In the genomic region with DNA sequence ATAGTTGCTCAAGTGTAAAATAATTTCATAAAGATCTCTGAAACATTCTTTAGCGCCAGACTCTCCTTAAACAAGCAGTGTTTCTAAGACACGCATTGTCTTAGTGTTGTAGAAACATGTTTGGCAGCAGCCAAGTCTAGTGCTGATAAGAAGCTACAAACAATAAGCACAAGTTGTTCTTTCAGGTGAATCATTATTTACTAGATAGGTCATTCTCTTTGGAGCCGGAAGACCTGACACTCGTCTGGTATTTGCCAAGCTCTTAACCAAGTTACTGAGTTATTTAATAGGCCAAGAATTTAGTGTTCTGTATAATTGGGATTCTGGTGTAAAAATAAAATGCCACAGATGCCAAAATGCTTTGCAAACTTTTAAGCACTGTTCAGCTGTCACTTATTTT, we compare ENCODE assay signal across 12 cellular contexts.
A peak's percentile ranks its signal among the peaks of the same experiment; 100 is the strongest.
DNase-seq lines count a peak whose midpoint lies in the region; ATAC-seq and TF ChIP-seq lines count a peak whose summit lies in the region.
"Had no signal": no experiment of that assay in that cellular context is flagged by ENCODE, and none has a peak within 500 bp of the region (broad histone marks: within the 10 kb centered on the region; RNA-seq: fewer than 3 reads in every experiment).

No MANE protein-coding gene starts in this region.

- H3K4me1 ChIP-seq in right lobe of liver = peaks cover 0 to 7% (median 0%) of the 10 kb centered on the region in 4 donors

- H3K27me3 ChIP-seq in right lobe of liver = no peaks in the 10 kb centered on the region

- peak overlapping the region; percentile 70 for H3K27ac ChIP-seq in 22Rv1
- H3K27ac ChIP-seq in right lobe of liver = no peak overlapping the region

- no peaks in the 10 kb centered on the region for H3K9me3 ChIP-seq in right lobe of liver

- H3K36me3 Mint-ChIP-seq in natural killer cell = no peaks in the 10 kb centered on the region

- DNase-seq in HuH-7 (ENCODE audit: low spot score) (peak; percentile 6), astrocyte of the spinal cord (ENCODE audit: low read depth, low spot score) (peak; percentile 26), right lobe of liver (no peak), NK-92 (lab: John Stamatoyannopoulos, UW; ENCODE audit: unreplicated experiment) (no peak), natural killer cell (no peak), NCI-H748 treated with DMSO at 0.1 percent for 48 hours (lab: John Stamatoyannopoulos, UW) (no peak)
- DNase-seq: AML-193; H9; stimulated activated CD8-positive, alpha-beta memory T cell treated with anti-CD3 and anti-CD28 coated beads, Interleukin-4, amount 100 ng/mL, for 48 hours had no signal

- in situ Hi-C loops in astrocyte of the spinal cord (cut with HindIII; ENCODE audit: low sequenced_read_pairs) = no loop called here

- ATAC-seq in right lobe of liver = peak; percentile 42 to 93 (median 53)
- no peak for ATAC-seq in natural killer cell
- no peak for ATAC-seq in GM19328 (IDR thresholded peaks at IDR 0.05; ENCODE audit: unreplicated experiment)

- no peaks in the 10 kb centered on the region for H3K27me3 Mint-ChIP-seq in natural killer cell (ENCODE audit: low read depth in 2 of 2)

- H3K27ac Mint-ChIP-seq in natural killer cell = no peak overlapping the region
- H3K27ac Mint-ChIP-seq: H9; T-helper 1 cell treated with Interleukin-12 subunit alpha and Interleukin-12 subunit beta and Interleukin-4 antibody, amounts not matched to agents 30 μg/mL and 1 μg/mL, for 36 hours had no signal

- TF ChIP-seq CTCF in 22Rv1 (IDR thresholded peaks at IDR 0.05) = no peak
- TF ChIP-seq CTCF in astrocyte of the spinal cord (IDR thresholded peaks at IDR 0.05; ENCODE audit: low read depth, low read length) = no peak
- TF ChIP-seq CTCF in right lobe of liver (IDR thresholded peaks at IDR 0.05) = no peak
- TF ChIP-seq CTCF in natural killer cell (IDR thresholded peaks at IDR 0.05) = no peak

- no peak for TF ChIP-seq POLR2A in right lobe of liver (IDR thresholded peaks at IDR 0.05)

- H3K9me3 Mint-ChIP-seq in natural killer cell = peaks cover 12 to 22% of the 10 kb centered on the region in 2 donors
- H3K9me3 Mint-ChIP-seq: T-helper 1 cell treated with Interleukin-12 subunit alpha and Interleukin-12 subunit beta and Interleukin-4 antibody, amounts not matched to agents 30 μg/mL and 1 μg/mL, for 36 hours had no signal

- intact Hi-C loops in right lobe of liver (cut with DNase I) (no loop called here), natural killer cell (cut with micrococcal nuclease) (no loop called here)

- H3K4me3 ChIP-seq in astrocyte of the spinal cord (ENCODE audit: low read depth, low read length) (no peak overlapping the region), right lobe of liver (no peak overlapping the region)

- no peak overlapping the region for H3K4me3 Mint-ChIP-seq in natural killer cell
- H3K4me3 Mint-ChIP-seq: H9; T-helper 1 cell treated with Interleukin-12 subunit alpha and Interleukin-12 subunit beta and Interleukin-4 antibody, amounts not matched to agents 30 μg/mL and 1 μg/mL, for 36 hours had no signal

- H3K36me3 ChIP-seq in right lobe of liver = no peaks in the 10 kb centered on the region

- H3K4me1 Mint-ChIP-seq in natural killer cell = no peaks in the 10 kb centered on the region

- 14% methylated on average over 4 of the region's 4 CpGs for WGBS in right lobe of liver (ENCODE audit: insufficient coverage, low coverage, low lambda C conversion rate, missing lambda C conversion rate)

Comparison
In these comparisons a context has a peak if more than half of its experiments do, and no peak if none do; other contexts are left out.
1. DNase-seq: peak in HuH-7 (single experiment) and astrocyte of the spinal cord (single experiment); none in right lobe of liver (0 of 3), NK-92 (single experiment), natural killer cell (single experiment) and NCI-H748 treated with DMSO at 0.1 percent for 48 hours (single experiment).
2. ATAC-seq: peak in right lobe of liver (4 of 4); none in natural killer cell (0 of 3) and GM19328 (single experiment).